ENCODE assay signal across 20 cellular contexts in genomic region chr2:231932711-231932970, GRCh38. TPM values are rescaled to one million over a fixed set of nuclear protein-coding genes. Genes with fewer than 3 reads are reported as not detected.
DNase-seq lines count a peak whose midpoint lies in the region; ATAC-seq, FAIRE-seq and TF ChIP-seq lines count a peak whose summit lies in the region.
"Had no signal": no experiment of that assay in that cellular context is flagged by ENCODE, and none has a peak within 500 bp of the region (broad histone marks: within the 10 kb centered on the region; RNA-seq: fewer than 3 reads in every experiment).

No MANE protein-coding gene starts in this region.

- H3K4me3 ChIP-seq in lower lobe of right lung, result no peak overlapping the region
- H3K4me3 ChIP-seq in brain microvascular endothelial cell (ENCODE audit: low read depth, low read length), result no peak overlapping the region
- H3K4me3 ChIP-seq: SJCRH30 had no signal

- H3K27me3 ChIP-seq in lower lobe of right lung (ENCODE audit: low read depth) (peaks cover 22% of the 10 kb centered on the region), brain microvascular endothelial cell (replicated peaks) (peaks cover 30% of the 10 kb centered on the region)
- H3K27me3 ChIP-seq: SJCRH30 had no signal

- no peaks in the 10 kb centered on the region for H3K9me3 Mint-ChIP-seq in activated CD8-positive, alpha-beta T cell treated with anti-CD3 and anti-CD28 coated beads for 36 hours
- H3K9me3 Mint-ChIP-seq: IgD-negative memory B cell had no signal

- DNase-seq in cardiac septum (ENCODE audit: low spot score) (peak; percentile 44), left cardiac atrium (no peak), RCC 7860 (ENCODE audit: low spot score) (peak; percentile 27), kidney tubule cell (ENCODE audit: low spot score) (peak; percentile 23), lower lobe of right lung (no peak), NCI-H2081 treated with DMSO at 0.1 percent for 48 hours (lab: John Stamatoyannopoulos, UW) (no peak), brain microvascular endothelial cell (no peak)
- DNase-seq in activated CD8-positive, alpha-beta T cell treated with anti-CD3 and anti-CD28 coated beads for 36 hours, result no peak
- DNase-seq: 8988T, C1 segment of cervical spinal cord, DND-41, NCI-H1417 treated with DMSO at 0.1 percent for 48 hours, NCI-H2029 treated with DMSO at 0.1 percent for 48 hours, NCI-H510A, NCI-H774, PC-3 had no signal

- intact Hi-C loops in cardiac septum (cut with DNase I), result no loop called here
- intact Hi-C loops in left cardiac atrium (cut with DNase I), result no loop called here
- intact Hi-C loops in lower lobe of right lung (cut with DNase I), result no loop called here
- intact Hi-C loops in activated CD8-positive, alpha-beta T cell treated with anti-CD3 and anti-CD28 coated beads for 36 hours (cut with micrococcal nuclease), result no loop called here

- H3K36me3 ChIP-seq in lower lobe of right lung (no peaks in the 10 kb centered on the region), brain microvascular endothelial cell (replicated peaks) (no peaks in the 10 kb centered on the region)
- H3K36me3 ChIP-seq: SJCRH30 had no signal

- no peak overlapping the region for H3K4me3 Mint-ChIP-seq in activated CD8-positive, alpha-beta T cell treated with anti-CD3 and anti-CD28 coated beads for 36 hours

- no peak overlapping the region for H3K27ac Mint-ChIP-seq in activated CD8-positive, alpha-beta T cell treated with anti-CD3 and anti-CD28 coated beads for 36 hours
- H3K27ac Mint-ChIP-seq: IgD-negative memory B cell had no signal

- CTCF ChIA-PET in activated CD8-positive, alpha-beta T cell treated with anti-CD3 and anti-CD28 coated beads for 36 hours (lab: Charles Lee), result no interaction called here

- TF ChIP-seq CTCF in lower lobe of right lung (IDR thresholded peaks at IDR 0.05) (no peak), brain microvascular endothelial cell (IDR thresholded peaks at IDR 0.05; ENCODE audit: low read depth, low read length, missing control alignments) (no peak)
- no peak for TF ChIP-seq CTCF in activated CD8-positive, alpha-beta T cell treated with anti-CD3 and anti-CD28 coated beads for 36 hours (IDR thresholded peaks at IDR 0.05)

- no peaks in the 10 kb centered on the region for H3K9me3 ChIP-seq in lower lobe of right lung
- H3K9me3 ChIP-seq: SJCRH30 had no signal

- H3K27ac ChIP-seq in lower lobe of right lung (no peak overlapping the region), brain microvascular endothelial cell (no peak overlapping the region)
- H3K27ac ChIP-seq: SJCRH30 had no signal

- ATAC-seq in left cardiac atrium, result no peak
- ATAC-seq in lower lobe of right lung, result no peak
- no peak for ATAC-seq in activated CD8-positive, alpha-beta T cell treated with anti-CD3 and anti-CD28 coated beads for 36 hours

- peaks cover 13% of the 10 kb centered on the region for H3K27me3 Mint-ChIP-seq in activated CD8-positive, alpha-beta T cell treated with anti-CD3 and anti-CD28 coated beads for 36 hours

- POLR2A ChIA-PET in activated CD8-positive, alpha-beta T cell treated with anti-CD3 and anti-CD28 coated beads for 36 hours (lab: Charles Lee), result no interaction called here

- FAIRE-seq in RCC 7860 (lab: Jason Lieb, UNC), result no peak
- FAIRE-seq: H1 had no signal

- in situ Hi-C loops in brain microvascular endothelial cell (cut with HindIII; ENCODE audit: low pct_ligation_motif_present, low sequenced_read_pairs), result no loop called here

- peaks cover 7% of the 10 kb centered on the region for H3K4me1 Mint-ChIP-seq in activated CD8-positive, alpha-beta T cell treated with anti-CD3 and anti-CD28 coated beads for 36 hours (ENCODE audit: low read depth)

- H3K36me3 Mint-ChIP-seq in activated CD8-positive, alpha-beta T cell treated with anti-CD3 and anti-CD28 coated beads for 36 hours (ENCODE audit: low read depth), result no peaks in the 10 kb centered on the region

- H3K4me1 ChIP-seq in lower lobe of right lung, result no peaks in the 10 kb centered on the region

RNA-seq across cellular contexts. Expression of gene NPPC, which starts 6.4 kb away (rescaled TPM):
- total RNA-seq in cardiac septum (0.30 TPM), left cardiac atrium (1 to 10 TPM; 3.7 to 7.2 TPM), lower lobe of right lung (not detected)
- total RNA-seq in activated CD8-positive, alpha-beta T cell treated with anti-CD3 and anti-CD28 coated beads for 36 hours, result 1 to 10 TPM; 3.5 to 4.7 TPM
- total RNA-seq: HT-29, PC-3 had no signal

RNA-seq across cellular contexts. Expression of gene DIS3L2, which starts 28.9 kb away (rescaled TPM):
- total RNA-seq in cardiac septum (18.6 TPM), left cardiac atrium (10 to 100 TPM; 17.6 to 18.6 TPM), lower lobe of right lung (34.4 TPM)
- total RNA-seq in activated CD8-positive, alpha-beta T cell treated with anti-CD3 and anti-CD28 coated beads for 36 hours, result 10 to 100 TPM; 26.5 to 27.2 TPM

Comparison
In these comparisons a context has a peak if more than half of its experiments do, and no peak if none do; other contexts are left out.
1. DNase-seq: peak in cardiac septum (single experiment), RCC 7860 (single experiment) and kidney tubule cell (single experiment); none in left cardiac atrium (single experiment), lower lobe of right lung (single experiment), NCI-H2081 treated with DMSO at 0.1 percent for 48 hours (single experiment), brain microvascular endothelial cell (single experiment) and activated CD8-positive, alpha-beta T cell treated with anti-CD3 and anti-CD28 coated beads for 36 hours (single experiment).